ENCODE assay signal across 1 cellular context in the genomic region with DNA sequence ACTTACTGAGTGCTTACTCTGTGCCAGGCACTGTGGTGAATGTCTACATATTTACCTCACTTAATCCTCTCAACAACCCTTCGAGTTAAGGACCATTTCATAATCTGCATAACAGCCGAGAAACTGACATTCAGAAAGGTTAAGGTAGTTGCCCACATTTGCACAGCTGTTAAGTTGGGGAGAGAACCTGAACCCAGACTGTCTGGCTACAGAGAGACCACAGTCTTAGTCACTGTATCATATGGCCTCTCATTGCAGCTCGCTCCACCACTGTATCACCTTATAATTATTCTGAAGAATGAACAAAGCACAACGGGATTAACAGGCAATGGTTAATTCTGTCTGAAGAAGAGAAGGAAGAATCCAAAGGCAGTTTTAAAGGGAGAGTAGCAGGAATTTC.
TF ChIP-seq lines count a peak whose summit lies in the region.

No MANE protein-coding gene starts in this region.

TF ChIP-seq in SK-N-SH, 30 proteins besides CTCF, POLR2A, EP300 and RAD21 (continued from another document):
- TF ChIP-seq, protein P1, sequence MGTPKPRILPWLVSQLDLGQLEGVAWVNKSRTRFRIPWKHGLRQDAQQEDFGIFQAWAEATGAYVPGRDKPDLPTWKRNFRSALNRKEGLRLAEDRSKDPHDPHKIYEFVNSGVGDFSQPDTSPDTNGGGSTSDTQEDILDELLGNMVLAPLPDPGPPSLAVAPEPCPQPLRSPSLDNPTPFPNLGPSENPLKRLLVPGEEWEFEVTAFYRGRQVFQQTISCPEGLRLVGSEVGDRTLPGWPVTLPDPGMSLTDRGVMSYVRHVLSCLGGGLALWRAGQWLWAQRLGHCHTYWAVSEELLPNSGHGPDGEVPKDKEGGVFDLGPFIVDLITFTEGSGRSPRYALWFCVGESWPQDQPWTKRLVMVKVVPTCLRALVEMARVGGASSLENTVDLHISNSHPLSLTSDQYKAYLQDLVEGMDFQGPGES (IDR thresholded peaks at IDR 0.05; ENCODE audit: low read depth, low read length) = no peak
- no peak for TF ChIP-seq JUND (IDR thresholded peaks at IDR 0.05)
- no peak for TF ChIP-seq TCF12 (IDR thresholded peaks at IDR 0.05)
- TF ChIP-seq, protein P2, sequence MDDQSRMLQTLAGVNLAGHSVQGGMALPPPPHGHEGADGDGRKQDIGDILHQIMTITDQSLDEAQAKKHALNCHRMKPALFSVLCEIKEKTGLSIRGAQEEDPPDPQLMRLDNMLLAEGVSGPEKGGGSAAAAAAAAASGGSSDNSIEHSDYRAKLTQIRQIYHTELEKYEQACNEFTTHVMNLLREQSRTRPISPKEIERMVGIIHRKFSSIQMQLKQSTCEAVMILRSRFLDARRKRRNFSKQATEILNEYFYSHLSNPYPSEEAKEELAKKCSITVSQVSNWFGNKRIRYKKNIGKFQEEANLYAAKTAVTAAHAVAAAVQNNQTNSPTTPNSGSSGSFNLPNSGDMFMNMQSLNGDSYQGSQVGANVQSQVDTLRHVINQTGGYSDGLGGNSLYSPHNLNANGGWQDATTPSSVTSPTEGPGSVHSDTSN (IDR thresholded peaks at IDR 0.05) = no peak
- no peak for TF ChIP-seq TAF1 (IDR thresholded peaks at IDR 0.05; ENCODE audit: borderline replicate concordance, low read depth, low read length)
- no peak for TF ChIP-seq MEF2A (IDR thresholded peaks at IDR 0.05; ENCODE audit: borderline replicate concordance, low read depth)
- TF ChIP-seq RCOR1 (IDR thresholded peaks at IDR 0.05; ENCODE audit: low read length) = no peak
- no peak for TF ChIP-seq TEAD4 (IDR thresholded peaks at IDR 0.05; ENCODE audit: borderline replicate concordance, insufficient read depth)
- no peak for TF ChIP-seq GATA2 (CRISPR knock-in tag; IDR thresholded peaks at IDR 0.05)
- TF ChIP-seq CHD2 (IDR thresholded peaks at IDR 0.05; ENCODE audit: low read length, partially characterized antibody) = no peak
- TF ChIP-seq SIN3A (IDR thresholded peaks at IDR 0.05; ENCODE audit: borderline replicate concordance, low read depth, low read length) = no peak
